ENCODE assay signal across 1 cellular context in the genomic region with DNA sequence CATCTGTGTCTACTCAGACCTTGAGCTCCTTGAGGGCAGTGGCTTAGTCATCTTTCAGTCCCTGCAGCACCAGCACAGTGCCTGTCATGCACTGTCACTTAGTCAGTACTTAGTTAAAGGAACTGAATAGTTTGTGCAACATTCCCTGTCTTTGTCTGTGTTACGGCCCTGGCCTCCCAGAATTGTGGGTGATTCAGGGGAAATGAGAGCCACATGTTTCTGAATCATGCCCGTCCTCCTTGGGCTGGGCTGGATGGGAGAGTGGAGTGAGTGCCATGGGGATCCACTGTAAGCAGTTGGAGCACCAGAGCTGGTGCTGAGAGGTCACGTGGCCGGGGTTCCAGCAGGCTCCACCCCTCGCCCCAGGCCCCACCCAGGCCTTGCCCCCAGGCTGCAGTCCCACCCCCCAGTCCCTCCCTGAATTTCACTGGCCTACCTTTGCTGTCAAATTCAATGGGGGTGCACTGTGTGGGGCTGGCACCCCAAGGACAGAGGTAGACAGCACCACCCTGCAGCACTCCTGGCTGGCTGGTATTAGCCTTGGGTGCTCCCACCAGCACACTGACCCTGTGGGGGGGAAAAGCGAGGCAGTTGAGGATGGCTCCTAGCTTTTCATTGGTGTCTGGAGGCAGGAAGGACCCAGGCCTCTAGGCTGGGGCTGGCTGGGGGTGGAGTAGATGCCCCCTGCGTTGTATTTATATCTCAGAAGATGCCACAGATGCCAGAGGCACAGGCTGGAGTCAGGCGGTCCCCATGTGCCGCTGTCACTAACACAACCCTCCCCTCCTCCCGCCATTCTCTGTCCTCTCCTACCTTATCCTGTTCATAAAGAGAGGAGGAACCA.
TF ChIP-seq lines count a peak whose summit lies in the region.

No MANE protein-coding gene starts in this region.

TF ChIP-seq in GM12878, 131 proteins besides CTCF, POLR2A, EP300 and RAD21:
- TF ChIP-seq, protein P1, sequence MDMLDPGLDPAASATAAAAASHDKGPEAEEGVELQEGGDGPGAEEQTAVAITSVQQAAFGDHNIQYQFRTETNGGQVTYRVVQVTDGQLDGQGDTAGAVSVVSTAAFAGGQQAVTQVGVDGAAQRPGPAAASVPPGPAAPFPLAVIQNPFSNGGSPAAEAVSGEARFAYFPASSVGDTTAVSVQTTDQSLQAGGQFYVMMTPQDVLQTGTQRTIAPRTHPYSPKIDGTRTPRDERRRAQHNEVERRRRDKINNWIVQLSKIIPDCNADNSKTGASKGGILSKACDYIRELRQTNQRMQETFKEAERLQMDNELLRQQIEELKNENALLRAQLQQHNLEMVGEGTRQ (IDR thresholded peaks at IDR 0.05; ENCODE audit: borderline replicate concordance, low read depth, low read length): peak; percentile 11
- TF ChIP-seq RAD51 (IDR thresholded peaks at IDR 0.05) (peak; percentile 55; the same call in 1 of the 2 replicates), CBX3 (IDR thresholded peaks at IDR 0.05; ENCODE audit: borderline replicate concordance, low read depth) (no peak)
- TF ChIP-seq, protein P2, sequence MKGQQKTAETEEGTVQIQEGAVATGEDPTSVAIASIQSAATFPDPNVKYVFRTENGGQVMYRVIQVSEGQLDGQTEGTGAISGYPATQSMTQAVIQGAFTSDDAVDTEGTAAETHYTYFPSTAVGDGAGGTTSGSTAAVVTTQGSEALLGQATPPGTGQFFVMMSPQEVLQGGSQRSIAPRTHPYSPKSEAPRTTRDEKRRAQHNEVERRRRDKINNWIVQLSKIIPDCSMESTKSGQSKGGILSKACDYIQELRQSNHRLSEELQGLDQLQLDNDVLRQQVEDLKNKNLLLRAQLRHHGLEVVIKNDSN (IDR thresholded peaks at IDR 0.05; ENCODE audit: borderline replicate concordance, extremely low read length, insufficient read depth, low read depth, low read length): peak; percentile 68
